10 cellular contexts compared by ENCODE assay signal in genomic region chr16:74501484-74502479, GRCh38.
A peak's percentile ranks its signal among the peaks of the same experiment; 100 is the strongest.
DNase-seq lines count a peak whose midpoint lies in the region; ATAC-seq and TF ChIP-seq lines count a peak whose summit lies in the region.
"Had no signal": no experiment of that assay in that cellular context is flagged by ENCODE, and none has a peak within 500 bp of the region (broad histone marks: within the 10 kb centered on the region; RNA-seq: fewer than 3 reads in every experiment).

No MANE protein-coding gene starts in this region.

- no peak for DNase-seq in activated CD4-positive, alpha-beta T cell treated with anti-CD3 and anti-CD28 coated beads, Interleukin-2, amount 10 ng/mL, durations not matched to agents 24 days and 14 days
- no peak for DNase-seq in activated CD4-positive, alpha-beta T cell treated with anti-CD3 and anti-CD28 coated beads, Interleukin-2, amount 10 ng/mL, durations not matched to agents 7 days and 5 days
- DNase-seq in ascending aorta (ENCODE audit: low spot score in 2 of 2) (no peak), right cardiac atrium (no peak), thoracic aorta (ENCODE audit: low spot score) (no peak), GM10248 (ENCODE audit: extremely low spot score) (no peak), upper lobe of left lung (no peak)
- DNase-seq: brain microvascular endothelial cell had no signal

- H3K4me1 ChIP-seq in ascending aorta, result peaks cover 0 to 13% of the 10 kb centered on the region in 2 donors
- H3K4me1 ChIP-seq in right cardiac atrium (ENCODE audit: control insufficient read depth, insufficient read depth, low read length), result peaks cover 2% of the 10 kb centered on the region
- peaks cover 6 to 17% of the 10 kb centered on the region in 2 donors for H3K4me1 ChIP-seq in thoracic aorta (ENCODE audit: control insufficient read depth in 1 of 2, low read depth in 2 of 2)
- H3K4me1 ChIP-seq in upper lobe of left lung, result no peaks in the 10 kb centered on the region
- H3K4me1 ChIP-seq: prostate gland had no signal

- intact Hi-C loops in activated CD4-positive, alpha-beta T cell treated with anti-CD3 and anti-CD28 coated beads, Interleukin-2, amount 10 ng/mL, durations not matched to agents 24 days and 14 days (cut with micrococcal nuclease), result loop anchor here (10.0 kb wide), 1 partner anchor 73 kb away; no protein-coding TSS in a partner anchor
- intact Hi-C loops in ascending aorta (cut with DNase I), result loop anchor here (5.0 kb wide), 2 partner anchors 106 to 121 kb away; partner anchors contain the start of gene GLG1
- intact Hi-C loops in right cardiac atrium (cut with DNase I), result loop anchor here in 1 of 4 donors (10.0 kb wide), 1 partner anchor 103 kb away; the partner anchor contains the start of gene GLG1

- H3K9me3 ChIP-seq in ascending aorta (no peaks in the 10 kb centered on the region), right cardiac atrium (ENCODE audit: control insufficient read depth, low read length) (no peaks in the 10 kb centered on the region), thoracic aorta (no peaks in the 10 kb centered on the region), upper lobe of left lung (no peaks in the 10 kb centered on the region)
- H3K9me3 ChIP-seq: prostate gland had no signal

- peak overlapping the region; percentile 41 for H3K27ac Mint-ChIP-seq in activated CD4-positive, alpha-beta T cell treated with anti-CD3 and anti-CD28 coated beads, Interleukin-2, amount 10 ng/mL, durations not matched to agents 24 days and 14 days
- no peak overlapping the region for H3K27ac Mint-ChIP-seq in activated CD4-positive, alpha-beta T cell treated with anti-CD3 and anti-CD28 coated beads, Interleukin-2, amount 10 ng/mL, durations not matched to agents 7 days and 5 days

- no peaks in the 10 kb centered on the region for H3K9me3 Mint-ChIP-seq in activated CD4-positive, alpha-beta T cell treated with anti-CD3 and anti-CD28 coated beads, Interleukin-2, amount 10 ng/mL, durations not matched to agents 24 days and 14 days
- no peaks in the 10 kb centered on the region for H3K9me3 Mint-ChIP-seq in activated CD4-positive, alpha-beta T cell treated with anti-CD3 and anti-CD28 coated beads, Interleukin-2, amount 10 ng/mL, durations not matched to agents 7 days and 5 days

- no peaks in the 10 kb centered on the region for H3K27me3 Mint-ChIP-seq in activated CD4-positive, alpha-beta T cell treated with anti-CD3 and anti-CD28 coated beads, Interleukin-2, amount 10 ng/mL, durations not matched to agents 24 days and 14 days
- no peaks in the 10 kb centered on the region for H3K27me3 Mint-ChIP-seq in activated CD4-positive, alpha-beta T cell treated with anti-CD3 and anti-CD28 coated beads, Interleukin-2, amount 10 ng/mL, durations not matched to agents 7 days and 5 days

- TF ChIP-seq CTCF in ascending aorta (IDR thresholded peaks at IDR 0.05), result no peak
- no peak for TF ChIP-seq CTCF in thoracic aorta (IDR thresholded peaks at IDR 0.05)
- TF ChIP-seq CTCF in GM10248 (IDR thresholded peaks at IDR 0.05; ENCODE audit: control extremely low read depth, extremely low read depth, low read depth, missing control alignments), result no peak
- TF ChIP-seq CTCF in upper lobe of left lung (IDR thresholded peaks at IDR 0.05), result no peak

- no peak overlapping the region for H3K4me3 ChIP-seq in ascending aorta
- H3K4me3 ChIP-seq in right cardiac atrium (ENCODE audit: low read length), result no peak overlapping the region
- no peak overlapping the region for H3K4me3 ChIP-seq in thoracic aorta
- H3K4me3 ChIP-seq in upper lobe of left lung, result no peak overlapping the region
- H3K4me3 ChIP-seq: prostate gland had no signal

- POLR2A ChIA-PET in activated CD4-positive, alpha-beta T cell treated with anti-CD3 and anti-CD28 coated beads, Interleukin-2, amount 10 ng/mL, durations not matched to agents 7 days and 5 days (lab: Charles Lee), result no interaction called here
- POLR2A ChIA-PET in GM10248 (lab: Yijun Ruan, JAX), result no interaction called here

- peaks cover 8% of the 10 kb centered on the region for H3K4me1 Mint-ChIP-seq in activated CD4-positive, alpha-beta T cell treated with anti-CD3 and anti-CD28 coated beads, Interleukin-2, amount 10 ng/mL, durations not matched to agents 24 days and 14 days
- peaks cover 5% of the 10 kb centered on the region for H3K4me1 Mint-ChIP-seq in activated CD4-positive, alpha-beta T cell treated with anti-CD3 and anti-CD28 coated beads, Interleukin-2, amount 10 ng/mL, durations not matched to agents 7 days and 5 days

- ATAC-seq in right cardiac atrium, result peak; percentile 63 to 69
- no peak for ATAC-seq in thoracic aorta (ENCODE audit: insufficient number of reproducible peaks, low FRiP score, low read depth)
- ATAC-seq in upper lobe of left lung (ENCODE audit: low FRiP score in 2 of 2), result no peak
- ATAC-seq in HG03280 (IDR thresholded peaks at IDR 0.05; ENCODE audit: unreplicated experiment), result no peak

- peak overlapping the region; percentile 56 to 61 for H3K27ac ChIP-seq in ascending aorta
- peak overlapping the region; percentile 70 for H3K27ac ChIP-seq in right cardiac atrium (ENCODE audit: low read length)
- peak overlapping the region; percentile 22 to 60 for H3K27ac ChIP-seq in thoracic aorta
- H3K27ac ChIP-seq in upper lobe of left lung, result no peak overlapping the region
- H3K27ac ChIP-seq: brain microvascular endothelial cell had no signal

- CTCF ChIA-PET in activated CD4-positive, alpha-beta T cell treated with anti-CD3 and anti-CD28 coated beads, Interleukin-2, amount 10 ng/mL, durations not matched to agents 7 days and 5 days (lab: Charles Lee), result interaction anchor here (1.2 kb wide), 1 partner anchor 9 kb away, joined by 3 read pairs; no protein-coding TSS in a partner anchor
- CTCF ChIA-PET in GM10248 (lab: Yijun Ruan, JAX), result interaction anchor here (0.7 kb wide), 1 partner anchor 7 kb away, joined by 3 read pairs; no protein-coding TSS in a partner anchor

- H3K36me3 Mint-ChIP-seq in activated CD4-positive, alpha-beta T cell treated with anti-CD3 and anti-CD28 coated beads, Interleukin-2, amount 10 ng/mL, durations not matched to agents 24 days and 14 days (ENCODE audit: low read depth), result peaks cover 27% of the 10 kb centered on the region
- peaks cover 22% of the 10 kb centered on the region for H3K36me3 Mint-ChIP-seq in activated CD4-positive, alpha-beta T cell treated with anti-CD3 and anti-CD28 coated beads, Interleukin-2, amount 10 ng/mL, durations not matched to agents 7 days and 5 days (ENCODE audit: low read depth)

- TF ChIP-seq EP300 in upper lobe of left lung (IDR thresholded peaks at IDR 0.05), result no peak

- peaks cover 5 to 7% of the 10 kb centered on the region in 2 donors for H3K36me3 ChIP-seq in ascending aorta
- H3K36me3 ChIP-seq in thoracic aorta, result no peaks in the 10 kb centered on the region
- peaks cover 0 to 26% (median 7%) of the 10 kb centered on the region in 4 donors for H3K36me3 ChIP-seq in upper lobe of left lung
- H3K36me3 ChIP-seq: prostate gland had no signal

- no peaks in the 10 kb centered on the region for H3K27me3 ChIP-seq in ascending aorta
- H3K27me3 ChIP-seq in right cardiac atrium (ENCODE audit: control insufficient read depth, insufficient read depth), result no peaks in the 10 kb centered on the region
- no peaks in the 10 kb centered on the region for H3K27me3 ChIP-seq in thoracic aorta (replicated peaks; ENCODE audit: insufficient read depth)
- no peaks in the 10 kb centered on the region for H3K27me3 ChIP-seq in upper lobe of left lung
- H3K27me3 ChIP-seq: brain microvascular endothelial cell had no signal

- WGBS in right cardiac atrium, result 46% methylated on average over 7 of the region's 7 CpGs
- WGBS in upper lobe of left lung, 2 donors, result 74 to 84% methylated on average over 6 to 7 of the region's 7 CpGs

- H3K4me3 Mint-ChIP-seq in activated CD4-positive, alpha-beta T cell treated with anti-CD3 and anti-CD28 coated beads, Interleukin-2, amount 10 ng/mL, durations not matched to agents 24 days and 14 days, result no peak overlapping the region
- no peak overlapping the region for H3K4me3 Mint-ChIP-seq in activated CD4-positive, alpha-beta T cell treated with anti-CD3 and anti-CD28 coated beads, Interleukin-2, amount 10 ng/mL, durations not matched to agents 7 days and 5 days

- no peak for TF ChIP-seq POLR2A in upper lobe of left lung (IDR thresholded peaks at IDR 0.05)

Comparison
In these comparisons a context has a peak if more than half of its experiments do, and no peak if none do; other contexts are left out.
1. H3K27ac ChIP-seq: peak in ascending aorta (2 of 2), right cardiac atrium (single experiment) and thoracic aorta (2 of 2); none in upper lobe of left lung (0 of 4).
2. ATAC-seq: peak in right cardiac atrium (2 of 2); none in thoracic aorta (single experiment), upper lobe of left lung (0 of 2) and HG03280 (single experiment).